13 cellular contexts compared by ENCODE assay signal in the genomic region with DNA sequence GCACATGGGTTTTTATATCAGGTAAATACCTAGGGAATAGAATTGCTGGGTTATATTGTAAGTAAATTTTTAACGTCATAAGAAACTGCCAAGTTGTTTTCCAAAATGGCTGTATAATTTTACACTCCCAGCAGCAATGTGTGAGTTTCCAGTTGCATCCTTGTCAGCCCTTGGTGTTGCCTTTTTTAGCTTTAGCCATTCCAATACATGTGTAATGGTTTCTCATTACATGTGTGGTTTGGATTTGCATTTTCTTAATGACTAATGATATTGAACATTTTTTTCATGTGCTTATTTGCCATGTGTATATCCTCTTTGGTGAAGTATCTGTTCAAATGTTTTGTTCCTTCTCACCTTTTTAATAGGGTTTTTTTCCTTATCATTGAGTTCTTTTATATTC.
DNase-seq lines count a peak whose midpoint lies in the region; ATAC-seq, FAIRE-seq and TF ChIP-seq lines count a peak whose summit lies in the region.
"Had no signal": no experiment of that assay in that cellular context is flagged by ENCODE, and none has a peak within 500 bp of the region (broad histone marks: within the 10 kb centered on the region; RNA-seq: fewer than 3 reads in every experiment).

No MANE protein-coding gene starts in this region.

- no peak for ATAC-seq in HG03342 (IDR thresholded peaks at IDR 0.05; ENCODE audit: unreplicated experiment)
- no peak for ATAC-seq in HG02981 (IDR thresholded peaks at IDR 0.05; ENCODE audit: unreplicated experiment)
- ATAC-seq: GM12878 had no signal

- H3K27me3 Mint-ChIP-seq in astrocyte (ENCODE audit: low read depth, unreplicated experiment), result no peaks in the 10 kb centered on the region
- H3K27me3 Mint-ChIP-seq: CD4-positive, CD25-positive, alpha-beta regulatory T cell had no signal

- peaks cover 2% of the 10 kb centered on the region for H3K9me3 Mint-ChIP-seq in astrocyte (ENCODE audit: unreplicated experiment)

- peak; percentile 29 for FAIRE-seq in astrocyte (lab: Jason Lieb, UNC)
- FAIRE-seq: GM12878, H54 had no signal

- H3K79me2 ChIP-seq in astrocyte (ENCODE audit: insufficient read depth, low read length), result peaks cover 3% of the 10 kb centered on the region

- no peaks in the 10 kb centered on the region for H3K9me3 ChIP-seq in astrocyte (ENCODE audit: insufficient read depth, low read depth, low read length)

- no peak overlapping the region for H2AFZ ChIP-seq in astrocyte (ENCODE audit: low read depth, low read length)

- peaks cover 10% of the 10 kb centered on the region for H3K4me1 Mint-ChIP-seq in astrocyte (ENCODE audit: low read depth, unreplicated experiment)

- no peaks in the 10 kb centered on the region for H4K20me1 ChIP-seq in astrocyte (ENCODE audit: insufficient read depth, low read length)

- no peak for TF ChIP-seq CTCF in astrocyte (IDR thresholded peaks at IDR 0.05; ENCODE audit: insufficient read depth, low read depth, low read length)

- H3K4me2 ChIP-seq in astrocyte (ENCODE audit: low read length), result no peak overlapping the region
- H3K4me2 ChIP-seq: BLaER1 treated with 17β-estradiol and CSF1 and Interleukin-3, amounts not matched to agents 10 nM and 100 nM had no signal

- peaks cover 25% of the 10 kb centered on the region for H3K4me1 ChIP-seq in astrocyte (ENCODE audit: insufficient read depth, low read length)
- H3K4me1 ChIP-seq: BLaER1 treated with 17β-estradiol and CSF1 and Interleukin-3, amounts not matched to agents 10 nM and 100 nM had no signal

- H3K27ac Mint-ChIP-seq in astrocyte (ENCODE audit: unreplicated experiment), result no peak overlapping the region
- H3K27ac Mint-ChIP-seq: CD4-positive, CD25-positive, alpha-beta regulatory T cell had no signal

- DNase-seq in ELR (ENCODE audit: low read depth), result peak; percentile 64
- DNase-seq in HCEC 1CT, result peak; percentile 60
- peak; percentile 35 for DNase-seq in astrocyte (ENCODE audit: low read depth)
- peak; percentile 27 for DNase-seq in myocyte (ENCODE audit: low read depth)
- DNase-seq in activated CD8-positive, alpha-beta memory T cell treated with anti-CD3 and anti-CD28 coated beads for 24 hours, result no peak
- DNase-seq: ACHN; CD4-positive, CD25-positive, alpha-beta regulatory T cell; DMS53 had no signal

- H3K4me3 Mint-ChIP-seq in astrocyte (ENCODE audit: unreplicated experiment), result no peak overlapping the region
- H3K4me3 Mint-ChIP-seq: CD4-positive, CD25-positive, alpha-beta regulatory T cell had no signal

- H3K36me3 Mint-ChIP-seq in astrocyte (ENCODE audit: low read depth, unreplicated experiment), result peaks cover 5% of the 10 kb centered on the region

- no peak overlapping the region for H3K4me3 ChIP-seq in astrocyte (ENCODE audit: insufficient read depth, low read depth, low read length)
- H3K4me3 ChIP-seq: BLaER1 treated with 17β-estradiol and CSF1 and Interleukin-3, amounts not matched to agents 10 nM and 100 nM; GM12878 had no signal

- H3K27ac ChIP-seq in astrocyte (ENCODE audit: low read depth, low read length), result no peak overlapping the region
- H3K27ac ChIP-seq: BLaER1 treated with 17β-estradiol and CSF1 and Interleukin-3, amounts not matched to agents 10 nM and 100 nM had no signal

- H3K36me3 ChIP-seq in astrocyte (ENCODE audit: insufficient read depth, low read length), result peaks cover 2% of the 10 kb centered on the region

- H3K9ac ChIP-seq in astrocyte (ENCODE audit: low read length), result no peak overlapping the region
- H3K9ac ChIP-seq: BLaER1 treated with 17β-estradiol and CSF1 and Interleukin-3, amounts not matched to agents 10 nM and 100 nM had no signal

- H3K27me3 ChIP-seq in astrocyte (ENCODE audit: insufficient read depth, low read length), result no peaks in the 10 kb centered on the region
- H3K27me3 ChIP-seq: BLaER1 treated with 17β-estradiol and CSF1 and Interleukin-3, amounts not matched to agents 10 nM and 100 nM had no signal
